In genomic region chr19:38676023-38676877, GRCh38 we compare ENCODE assay signal across 8 cellular contexts. TPM values are rescaled to one million over a fixed set of nuclear protein-coding genes. Genes with fewer than 3 reads are reported as not detected.
DNase-seq lines count a peak whose midpoint lies in the region; ATAC-seq and TF ChIP-seq lines count a peak whose summit lies in the region.

No MANE protein-coding gene starts in this region.

- intact Hi-C loops in esophagus squamous epithelium (cut with DNase I) = no loop called here

- TF ChIP-seq CTCF in esophagus squamous epithelium (IDR thresholded peaks at IDR 0.05) (no peak), parathyroid adenoma (IDR thresholded peaks at IDR 0.05) (no peak)

- TF ChIP-seq POLR2A in esophagus squamous epithelium (IDR thresholded peaks at IDR 0.05) = no peak

- ATAC-seq in HG03097 (IDR thresholded peaks at IDR 0.05; ENCODE audit: low FRiP score, unreplicated experiment) (no peak), GM18870 (IDR thresholded peaks at IDR 0.05; ENCODE audit: unreplicated experiment) (no peak)

- H3K4me3 ChIP-seq in esophagus squamous epithelium = no peak overlapping the region
- H3K4me3 ChIP-seq in parathyroid adenoma (ENCODE audit: low read depth, low read length) = no peak overlapping the region

- peak overlapping the region; percentile 77 to 99 (median 94) for H3K27ac ChIP-seq in esophagus squamous epithelium
- peak overlapping the region; percentile 100 for H3K27ac ChIP-seq in parathyroid adenoma

- H3K9me3 ChIP-seq in esophagus squamous epithelium = no peaks in the 10 kb centered on the region
- no peaks in the 10 kb centered on the region for H3K9me3 ChIP-seq in parathyroid adenoma (ENCODE audit: control insufficient read depth, low read length)

- no peaks in the 10 kb centered on the region for H3K27me3 ChIP-seq in esophagus squamous epithelium
- no peaks in the 10 kb centered on the region for H3K27me3 ChIP-seq in parathyroid adenoma (ENCODE audit: control insufficient read depth, insufficient read depth, low read length)

- in situ Hi-C loops in SK-MEL-5 (cut with HindIII; ENCODE audit: low pct_unique_long_range_greater_than_20kb, low sequenced_read_pairs) = no loop called here

- no peak overlapping the region for H2AFZ ChIP-seq in parathyroid adenoma

- H3K4me1 ChIP-seq in esophagus squamous epithelium = peaks cover 35 to 96% (median 65%) of the 10 kb centered on the region in 3 donors
- peaks cover 74% of the 10 kb centered on the region for H3K4me1 ChIP-seq in parathyroid adenoma

- H3K36me3 ChIP-seq in esophagus squamous epithelium (peaks cover 0 to 30% (median 0%) of the 10 kb centered on the region in 3 donors), parathyroid adenoma (ENCODE audit: control insufficient read depth, insufficient read depth, low read length) (no peaks in the 10 kb centered on the region)

- 41 to 52% methylated on average over 8 to 10 of the region's 13 CpGs for WGBS in esophagus squamous epithelium, 2 donors

- peaks cover 59% of the 10 kb centered on the region for H3K79me2 ChIP-seq in parathyroid adenoma

- H3K4me2 ChIP-seq in parathyroid adenoma (ENCODE audit: low read length) = no peak overlapping the region

- H3K9ac ChIP-seq in parathyroid adenoma = no peak overlapping the region

- DNase-seq in DMS53 (lab: John Stamatoyannopoulos, UW) (peak; percentile 65), SK-MEL-5 (ENCODE audit: low read depth, low spot score) (peak; percentile 78), esophagus squamous epithelium (lab: John Stamatoyannopoulos, UW) (no peak), SW 1271 (lab: John Stamatoyannopoulos, UW) (no peak), NCI-H1436 (lab: John Stamatoyannopoulos, UW) (no peak)

RNA-seq across cellular contexts. Expression of gene ACTN4, which starts 28.8 kb away (rescaled TPM):
- 69.8 and 108 TPM in 2 replicates for total RNA-seq in SK-MEL-5 (2014; rRNA removed; shearing (Covaris generic))
- polyA plus RNA-seq in SK-MEL-5 (2015; cell fraction: cytosol; rRNA removed) = 303 and 383 TPM in 2 replicates
- 141 and 199 TPM in 2 replicates for polyA plus RNA-seq in SK-MEL-5 (2015; cell fraction: nucleus; rRNA removed)
- 100 to 1,000 TPM; 302 to 705 (median 414) TPM for total RNA-seq in esophagus squamous epithelium

RNA-seq across cellular contexts. Expression of gene EIF3K, which starts 57.3 kb away (rescaled TPM):
- 257 and 294 TPM in 2 replicates for total RNA-seq in SK-MEL-5 (2014; rRNA removed; shearing (Covaris generic))
- 430 and 725 TPM in 2 replicates for polyA plus RNA-seq in SK-MEL-5 (2015; cell fraction: cytosol; rRNA removed)
- polyA plus RNA-seq in SK-MEL-5 (2015; cell fraction: nucleus; rRNA removed) = 174 and 195 TPM in 2 replicates
- 100 to 1,000 TPM; 437 to 578 (median 516) TPM for total RNA-seq in esophagus squamous epithelium

RNA-seq across cellular contexts. Expression of gene MAP4K1, which starts 58.5 kb away (rescaled TPM):
- 0.29 TPM in 1 of 2 replicates, not detected in the other for total RNA-seq in SK-MEL-5 (2014; rRNA removed; shearing (Covaris generic))
- polyA plus RNA-seq in SK-MEL-5 (2015; cell fraction: cytosol; rRNA removed) = 0.11 and 0.29 TPM in 2 replicates
- polyA plus RNA-seq in SK-MEL-5 (2015; cell fraction: nucleus; rRNA removed) = 1.6 and 2.3 TPM in 2 replicates
- total RNA-seq in esophagus squamous epithelium = 1 to 10 TPM; 1.5 to 4.2 (median 2.7) TPM

Comparison
In these comparisons a context has a peak if more than half of its experiments do, and no peak if none do; other contexts are left out.
1. DNase-seq: peak in DMS53 (single experiment) and SK-MEL-5 (single experiment); none in esophagus squamous epithelium (single experiment), SW 1271 (0 of 2) and NCI-H1436 (single experiment).